Comparison of ENCODE assay signal across 24 cellular contexts in the genomic region with DNA sequence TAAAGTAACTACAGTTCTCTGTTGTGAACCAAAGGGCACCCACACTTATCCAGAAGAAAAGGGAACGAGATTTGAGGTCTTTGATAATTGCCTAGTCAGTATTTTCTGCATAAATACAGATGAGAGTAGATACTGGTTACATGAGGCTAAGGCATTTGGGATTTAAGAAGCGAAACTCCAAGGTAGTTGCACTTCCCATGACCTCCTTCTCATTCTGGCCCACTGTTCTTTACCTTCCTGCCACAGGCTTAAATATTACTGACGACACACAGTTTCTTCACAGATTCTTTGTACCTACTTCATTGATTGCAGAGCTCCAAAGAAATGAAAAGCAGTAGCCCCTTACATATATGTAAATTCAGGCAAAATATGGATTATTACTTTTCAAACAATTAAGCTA.
"Had no signal": no experiment of that assay in that cellular context is flagged by ENCODE, and none has a peak within 500 bp of the region (broad histone marks: within the 10 kb centered on the region; RNA-seq: fewer than 3 reads in every experiment).

No MANE protein-coding gene starts in this region.

- H3K4me3 ChIP-seq: MG63, PC-9, Peyer's patch, SJSA1, SK-N-MC had no signal

- H3K36me3 ChIP-seq: MG63, Peyer's patch, SJSA1 had no signal

- H3K27ac ChIP-seq: PC-9, Peyer's patch, SJSA1, SK-N-MC had no signal

- H3K4me2 ChIP-seq: PC-9 had no signal

- DNase-seq: IMR-90, Karpas-422, KG1, MG63, NCI-H1092 treated with DMSO at 0.1 percent for 48 hours, NCI-H1436, NCI-H187, NCI-H2029, NCI-H2081 treated with DMSO at 0.1 percent for 48 hours, NCI-H2171, NCI-H226, NCI-H446, NCI-H510A, NCI-H524 treated with DMSO at 0.1 percent for 48 hours, NCI-H69, NCI-H774, OCI-M1, PC-9, Peyer's patch, Right ventricle myocardium superior, SIG-M5 had no signal

- FAIRE-seq: HepG2 had no signal

- H3K27me3 ChIP-seq: MG63, Peyer's patch, SJSA1 had no signal

- H2AFZ ChIP-seq: PC-9 had no signal

- H3K9me3 ChIP-seq: Peyer's patch, SJSA1 had no signal

- H3K4me1 ChIP-seq: Peyer's patch, SJSA1 had no signal
